Comparison of ENCODE assay signal across 15 cellular contexts in the genomic region with DNA sequence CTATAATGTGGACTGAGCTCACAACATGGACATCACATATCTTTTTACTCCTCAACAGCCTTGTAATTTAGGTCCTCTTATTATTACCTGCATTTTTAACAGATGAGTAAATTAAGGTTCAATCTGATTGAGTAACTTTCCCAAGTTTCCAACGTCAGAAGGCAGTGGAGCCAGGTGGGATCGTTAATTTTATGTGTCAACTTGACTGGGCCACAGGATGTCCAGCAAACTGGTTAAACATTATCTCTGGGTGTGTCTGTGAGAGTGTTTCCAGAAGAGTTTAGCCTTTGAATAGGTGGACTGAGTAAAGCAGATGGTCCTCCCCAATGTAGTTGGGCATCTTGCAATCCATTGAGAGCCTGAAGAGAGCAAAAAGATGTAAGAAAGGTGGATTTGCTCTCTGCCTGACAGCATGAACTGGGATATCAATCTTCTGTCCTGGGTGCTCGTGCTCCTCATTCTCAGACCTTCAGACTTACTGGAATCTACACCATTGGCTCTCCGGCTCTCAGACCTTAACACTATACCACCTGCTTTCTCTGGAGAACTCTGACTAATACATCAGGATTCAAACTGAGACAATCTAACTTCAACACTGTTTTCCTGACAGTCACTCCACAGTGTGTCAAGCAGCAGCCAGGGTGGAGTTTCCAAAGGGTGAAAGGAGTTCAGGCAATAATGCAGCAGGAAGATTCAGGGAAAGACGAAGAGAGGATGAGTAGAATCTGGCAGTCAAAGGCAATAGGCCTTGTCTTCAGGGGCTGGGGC. TPM values are rescaled to one million over a fixed set of nuclear protein-coding genes. Genes with fewer than 3 reads are reported as not detected.
DNase-seq lines count a peak whose midpoint lies in the region; ATAC-seq, FAIRE-seq and TF ChIP-seq lines count a peak whose summit lies in the region.
"Had no signal": no experiment of that assay in that cellular context is flagged by ENCODE, and none has a peak within 500 bp of the region (broad histone marks: within the 10 kb centered on the region; RNA-seq: fewer than 3 reads in every experiment).

No MANE protein-coding gene starts in this region.

- H3K9me3 ChIP-seq in hepatocyte (ENCODE audit: low read depth) (no peaks in the 10 kb centered on the region), WERI-Rb-1 (ENCODE audit: severe bottlenecking) (no peaks in the 10 kb centered on the region)
- H3K9me3 ChIP-seq: tibial nerve had no signal

- H3K27me3 ChIP-seq in bronchial epithelial cell (ENCODE audit: control insufficient read depth, insufficient read depth, low read length), result no peaks in the 10 kb centered on the region
- H3K27me3 ChIP-seq in hepatocyte, result no peaks in the 10 kb centered on the region
- no peaks in the 10 kb centered on the region for H3K27me3 ChIP-seq in WERI-Rb-1 (ENCODE audit: insufficient read depth, low read depth, severe bottlenecking)
- H3K27me3 ChIP-seq: cardiac muscle cell, tibial nerve had no signal

- H3K36me3 ChIP-seq in bronchial epithelial cell (ENCODE audit: control insufficient read depth, insufficient read depth, low read length) (no peaks in the 10 kb centered on the region), hepatocyte (replicated peaks; ENCODE audit: insufficient read depth, low read depth) (no peaks in the 10 kb centered on the region), urinary bladder (ENCODE audit: insufficient read depth) (no peaks in the 10 kb centered on the region), WERI-Rb-1 (no peaks in the 10 kb centered on the region)
- H3K36me3 ChIP-seq: cardiac muscle cell, tibial nerve had no signal

- H4K20me1 ChIP-seq in hepatocyte (ENCODE audit: insufficient read depth, poor library complexity, severe bottlenecking), result no peaks in the 10 kb centered on the region

- peak overlapping the region; percentile 48 for H3K27ac ChIP-seq in hepatocyte
- H3K27ac ChIP-seq in urinary bladder (ENCODE audit: low read depth), result peak overlapping the region; percentile 12
- H3K27ac ChIP-seq in WERI-Rb-1, result no peak overlapping the region
- H3K27ac ChIP-seq: cardiac muscle cell had no signal

- ATAC-seq in GM18907 (IDR thresholded peaks at IDR 0.05; ENCODE audit: unreplicated experiment), result no peak
- ATAC-seq: esophagus mucosa; naive thymus-derived CD8-positive, alpha-beta T cell had no signal

- DNase-seq in HPDE6-E6E7 (ENCODE audit: extremely low spot score) (peak; percentile 19), bronchial epithelial cell (ENCODE audit: low read depth) (peak; percentile 69), hepatocyte (ENCODE audit: low spot score) (no peak), WERI-Rb-1 (no peak), hippocampal formation (lab: John Stamatoyannopoulos, UW) (no peak)
- DNase-seq: activated CD4-positive, alpha-beta T cell treated with anti-CD3 and anti-CD28 coated beads, Interleukin-2, amount 50 U/mL, for 48 hours; MV-4-11; naive thymus-derived CD8-positive, alpha-beta T cell had no signal

- FAIRE-seq in bronchial epithelial cell (lab: Jason Lieb, UNC), result no peak
- FAIRE-seq: islet of Langerhans had no signal

- no peaks in the 10 kb centered on the region for H3K79me2 ChIP-seq in hepatocyte

- H3K4me2 ChIP-seq in hepatocyte, result no peak overlapping the region

- no peak for TF ChIP-seq CTCF in bronchial epithelial cell (IDR thresholded peaks at IDR 0.05; ENCODE audit: insufficient read depth, low read length, severe bottlenecking)
- no peak for TF ChIP-seq CTCF in hepatocyte (IDR thresholded peaks at IDR 0.05; ENCODE audit: poor library complexity)
- no peak for TF ChIP-seq CTCF in WERI-Rb-1 (IDR thresholded peaks at IDR 0.05; ENCODE audit: low read depth, low read length)

- H3K4me1 ChIP-seq in hepatocyte (ENCODE audit: insufficient read depth) (peaks cover 3% of the 10 kb centered on the region), urinary bladder (ENCODE audit: insufficient read depth) (no peaks in the 10 kb centered on the region)

- no peak overlapping the region for H3K4me3 ChIP-seq in bronchial epithelial cell (ENCODE audit: low read depth, low read length)
- no peak overlapping the region for H3K4me3 ChIP-seq in hepatocyte
- no peak overlapping the region for H3K4me3 ChIP-seq in urinary bladder (ENCODE audit: low read depth, low read length)
- H3K4me3 ChIP-seq in WERI-Rb-1 (ENCODE audit: low read depth, low read length), result no peak overlapping the region
- H3K4me3 ChIP-seq: cardiac muscle cell, tibial nerve had no signal

- H2AFZ ChIP-seq in hepatocyte, result no peak overlapping the region

- H3K9me2 ChIP-seq in hepatocyte (replicated peaks; ENCODE audit: insufficient read depth), result no peaks in the 10 kb centered on the region

- 70% methylated on average over 5 of the region's 5 CpGs for WGBS in hepatocyte (ENCODE audit: low lambda C conversion rate, missing lambda C conversion rate)
- WGBS in urinary bladder, result 72% methylated on average over 5 of the region's 5 CpGs

RNA-seq across cellular contexts. Expression of gene SLIT2, which starts 58.8 kb away (rescaled TPM):
- total RNA-seq in bronchial epithelial cell (0.79 and 1.9 TPM in 2 replicates), hepatocyte (26.0 and 33.1 TPM in 2 replicates), urinary bladder (125 TPM)
- polyA plus RNA-seq in hepatocyte (28.9 and 29.2 TPM in 2 replicates), urinary bladder (30.5 TPM)
- total RNA-seq: naive thymus-derived CD8-positive, alpha-beta T cell; T-helper 2 cell treated with Interferon-gamma antibody and Interleukin-4, amounts not matched to agents 100 ng/mL and 5 ng/mL, for 36 hours had no signal
- polyA plus RNA-seq: naive thymus-derived CD8-positive, alpha-beta T cell had no signal

Comparison
In these comparisons a context has a peak if more than half of its experiments do, and no peak if none do; other contexts are left out.
1. DNase-seq: peak in HPDE6-E6E7 (single experiment) and bronchial epithelial cell (single experiment); none in hepatocyte (single experiment), WERI-Rb-1 (single experiment) and hippocampal formation (0 of 2).